22 cellular contexts compared by ENCODE assay signal in genomic region chr5:140275837-140276236, GRCh38.
"Had no signal": no experiment of that assay in that cellular context is flagged by ENCODE, and none has a peak within 500 bp of the region (broad histone marks: within the 10 kb centered on the region; RNA-seq: fewer than 3 reads in every experiment).

No MANE protein-coding gene starts in this region.

- FAIRE-seq: HTR-8/SVneo had no signal

- H3K4me2 ChIP-seq: SK-N-SH had no signal

- DNase-seq: KBM-7, MV-4-11, NCI-H1048, NCI-H1105, NCI-H1417 treated with DMSO at 0.1 percent for 48 hours, NCI-H146, NCI-H1694 treated with DMSO at 0.1 percent for 48 hours, NCI-H1930, NCI-H2081, NCI-H2107, NCI-H2227 treated with DMSO at 0.1 percent for 48 hours, NCI-H446, NCI-H510A, NCI-H524 treated with DMSO at 0.1 percent for 48 hours, NCI-H774, PC-3, SHP77, SK-N-SH, SW 1271 had no signal

- H3K9ac ChIP-seq: SK-N-SH had no signal

- ATAC-seq: Panc1, PC-3 had no signal

- H3K27ac ChIP-seq: RWPE1 had no signal
